10 cellular contexts compared by ENCODE assay signal in genomic region chr11:59182457-59183151, GRCh38. TPM values are rescaled to one million over a fixed set of nuclear protein-coding genes. Genes with fewer than 3 reads are reported as not detected.
DNase-seq lines count a peak whose midpoint lies in the region; ATAC-seq, FAIRE-seq and TF ChIP-seq lines count a peak whose summit lies in the region.
"Had no signal": no experiment of that assay in that cellular context is flagged by ENCODE, and none has a peak within 500 bp of the region (broad histone marks: within the 10 kb centered on the region; RNA-seq: fewer than 3 reads in every experiment).

No MANE protein-coding gene starts in this region.

- no peak overlapping the region for H3K27ac ChIP-seq in OCI-LY7 (ENCODE audit: low read depth, low read length, poor library complexity, severe bottlenecking)
- H3K27ac ChIP-seq in upper lobe of left lung = peak overlapping the region in 1 of 4 donors; percentile 6

- POLR2A ChIA-PET in OCI-LY7 (lab: Charles Lee) = no interaction called here

- ATAC-seq in upper lobe of left lung (ENCODE audit: low FRiP score in 2 of 2) (no peak), GM19328 (IDR thresholded peaks at IDR 0.05; ENCODE audit: unreplicated experiment) (no peak)

- H3K4me3 ChIP-seq in OCI-LY7 (ENCODE audit: low read depth, low read length, poor library complexity, severe bottlenecking) (no peak overlapping the region), upper lobe of left lung (no peak overlapping the region)

- H2AFZ ChIP-seq in OCI-LY7 (ENCODE audit: low read length) = no peak overlapping the region

- H3K36me3 ChIP-seq in OCI-LY7 (ENCODE audit: insufficient read depth, low read length) (no peaks in the 10 kb centered on the region; the same call in 1 of the 2 replicates), upper lobe of left lung (peaks cover 0 to 9% (median 0%) of the 10 kb centered on the region in 4 donors)

- H3K9me2 ChIP-seq in OCI-LY7 (ENCODE audit: insufficient read depth, low read length) = no peaks in the 10 kb centered on the region

- no peak for FAIRE-seq in D721Med (lab: Jason Lieb, UNC)
- FAIRE-seq: H54 had no signal

- no peaks in the 10 kb centered on the region for H3K79me2 ChIP-seq in OCI-LY7 (ENCODE audit: insufficient read depth, low read depth, low read length)

- TF ChIP-seq CTCF in OCI-LY7 (conservative IDR thresholded peaks at IDR 0.05; ENCODE audit: low read length) (peak; percentile 68), upper lobe of left lung (IDR thresholded peaks at IDR 0.05) (peak in 4 of 6 experiments; percentile 26 to 48 (median 43)), D721Med (IDR thresholded peaks at IDR 0.05; ENCODE audit: insufficient read depth, missing control alignments) (no peak)

- WGBS in upper lobe of left lung, 2 donors = 88 to 91% methylated on average over 3 to 4 of the region's 4 CpGs

- H3K9me3 ChIP-seq in OCI-LY7 (ENCODE audit: low read length) (0 out of 2 replicates have a peak, but pooled peaks cover 9% of the 10 kb centered on the region), upper lobe of left lung (no peaks in the 10 kb centered on the region)

- H4K20me1 ChIP-seq in OCI-LY7 (ENCODE audit: insufficient read depth, low read length) = no peaks in the 10 kb centered on the region

- peaks cover 13% of the 10 kb centered on the region for H3K4me1 ChIP-seq in OCI-LY7 (ENCODE audit: insufficient read depth, low read length, poor library complexity, severe bottlenecking)
- peaks cover 32 to 40% (median 33%) of the 10 kb centered on the region in 4 donors for H3K4me1 ChIP-seq in upper lobe of left lung

- DNase-seq in stimulated activated CD4-positive, alpha-beta T cell treated with anti-CD3 and anti-CD28 coated beads, Interleukin-4, amount 100 ng/mL, for 1 hour = peak; percentile 26
- no peak for DNase-seq in stimulated activated CD4-positive, alpha-beta T cell treated with anti-CD3 and anti-CD28 coated beads, Interleukin-1b, Interleukin-23, amount 100 ng/mL, for 48 hours
- DNase-seq in OCI-LY7 (ENCODE audit: low spot score) (peak; percentile 33), iPS-NIHi11 (ENCODE audit: low spot score) (peak; percentile 75), upper lobe of left lung (no peak), D721Med (ENCODE audit: insufficient read length, low spot score) (no peak), nucleus accumbens (lab: John Stamatoyannopoulos, UW) (no peak)
- DNase-seq: aorta had no signal

- TF ChIP-seq EP300 in upper lobe of left lung (IDR thresholded peaks at IDR 0.05) = no peak

- no peaks in the 10 kb centered on the region for H3K27me3 ChIP-seq in upper lobe of left lung

- no peak for TF ChIP-seq POLR2A in upper lobe of left lung (IDR thresholded peaks at IDR 0.05)

- CTCF ChIA-PET in OCI-LY7 (lab: Charles Lee; ENCODE audit: unreplicated experiment) = no interaction called here

- intact Hi-C loops in OCI-LY7 (cut with micrococcal nuclease; ENCODE audit: unreplicated experiment) = no loop called here

- no peak overlapping the region for H3K4me2 ChIP-seq in OCI-LY7 (ENCODE audit: low read length)

- no TSS peak for BruUV-seq in OCI-LY7 (replicated peaks; lab: Mats Ljungman, UMichigan)

RNA-seq across cellular contexts. Expression of gene DTX4, which starts 10.7 kb away (rescaled TPM):
- 0.70 and 1.4 TPM in 2 replicates for total RNA-seq in OCI-LY7 (2014; rRNA removed; shearing (Covaris generic))
- total RNA-seq in OCI-LY7 (2022) (9.4 and 9.9 TPM in 2 replicates), upper lobe of left lung (10 to 100 TPM; 33.4 to 58.7 (median 48.5) TPM)

RNA-seq across cellular contexts. Expression of gene MPEG1, which starts 30.1 kb away (rescaled TPM):
- total RNA-seq in OCI-LY7 (2014; rRNA removed; shearing (Covaris generic)) = 0.06 TPM in 1 of 2 replicates, not detected in the other
- total RNA-seq in OCI-LY7 (2022) (12.4 and 13.5 TPM in 2 replicates), upper lobe of left lung (10 to 100 TPM in 5 of 6 donors, 1 to 10 TPM in 1; 5.5 to 59.2 (median 25.1) TPM)

RNA-seq across cellular contexts. Expression of gene FAM111A, which starts 39.9 kb away (rescaled TPM):
- total RNA-seq in OCI-LY7 (2014; rRNA removed; shearing (Covaris generic)) = 80.8 and 83.9 TPM in 2 replicates
- total RNA-seq in OCI-LY7 (2022) (93.7 and 99.8 TPM in 2 replicates), upper lobe of left lung (10 to 100 TPM; 29.9 to 78.6 (median 53.8) TPM)

Comparison
In these comparisons a context has a peak if more than half of its experiments do, and no peak if none do; other contexts are left out.
1. DNase-seq: peak in stimulated activated CD4-positive, alpha-beta T cell treated with anti-CD3 and anti-CD28 coated beads, Interleukin-4, amount 100 ng/mL, for 1 hour (single experiment), OCI-LY7 (single experiment) and iPS-NIHi11 (single experiment); none in stimulated activated CD4-positive, alpha-beta T cell treated with anti-CD3 and anti-CD28 coated beads, Interleukin-1b, Interleukin-23, amount 100 ng/mL, for 48 hours (single experiment), upper lobe of left lung (0 of 2), D721Med (single experiment) and nucleus accumbens (0 of 56).